16 cellular contexts compared by ENCODE assay signal in genomic region chr10:30155401-30155800, GRCh38.
DNase-seq lines count a peak whose midpoint lies in the region; ATAC-seq and TF ChIP-seq lines count a peak whose summit lies in the region.
"Had no signal": no experiment of that assay in that cellular context is flagged by ENCODE, and none has a peak within 500 bp of the region (broad histone marks: within the 10 kb centered on the region; RNA-seq: fewer than 3 reads in every experiment).

No MANE protein-coding gene starts in this region.

- H3K27me3 ChIP-seq in heart right ventricle = no peaks in the 10 kb centered on the region
- H3K27me3 ChIP-seq: thyroid gland had no signal

- peak; percentile 59 for DNase-seq in activated CD8-positive, alpha-beta memory T cell treated with anti-CD3 and anti-CD28 coated beads, Interleukin-2, amount 10 ng/mL, durations not matched to agents 7 days and 5 days
- DNase-seq in activated CD8-positive, alpha-beta memory T cell treated with anti-CD3 and anti-CD28 coated beads, Interleukin-2, amount 50 U/mL, for 4 hours = no peak
- peak; percentile 41 for DNase-seq in RPMI7951 (ENCODE audit: low read depth)
- DNase-seq in heart right ventricle = peak in 1 of 2 donors; percentile 71
- peak; percentile 39 for DNase-seq in stromal cell of bone marrow (ENCODE audit: low read depth)
- no peak for DNase-seq in COR-L47 (lab: John Stamatoyannopoulos, UW)
- DNase-seq: activated CD4-positive, alpha-beta T cell treated with anti-CD3 and anti-CD28 coated beads, Interleukin-2, amount 50 U/mL, for 1 hour; Calu3; NCI-H524; stimulated activated CD4-positive, alpha-beta T cell treated with anti-CD3 and anti-CD28 coated beads, Interleukin-15, amount 100 ng/mL, for 24 hours; T-cell had no signal

- peak overlapping the region; percentile 54 for H3K27ac Mint-ChIP-seq in activated CD8-positive, alpha-beta memory T cell treated with anti-CD3 and anti-CD28 coated beads, Interleukin-2, amount 10 ng/mL, durations not matched to agents 7 days and 5 days
- H3K27ac Mint-ChIP-seq: T-cell had no signal

- intact Hi-C loops in heart right ventricle (cut with DNase I) = loop anchor here in 1 of 10 donors (10.0 kb wide), 1 partner anchor 91 kb away; no protein-coding TSS in a partner anchor

- H3K36me3 Mint-ChIP-seq in activated CD8-positive, alpha-beta memory T cell treated with anti-CD3 and anti-CD28 coated beads, Interleukin-2, amount 10 ng/mL, durations not matched to agents 7 days and 5 days = peaks cover 11% of the 10 kb centered on the region
- H3K36me3 Mint-ChIP-seq: T-cell had no signal

- WGBS in heart right ventricle, 2 donors = 37 to 44% methylated on average over 4 of the region's 4 CpGs

- peaks cover 6% of the 10 kb centered on the region for H3K9me3 Mint-ChIP-seq in activated CD8-positive, alpha-beta memory T cell treated with anti-CD3 and anti-CD28 coated beads, Interleukin-2, amount 10 ng/mL, durations not matched to agents 7 days and 5 days (ENCODE audit: low read depth)
- H3K9me3 Mint-ChIP-seq: T-cell had no signal

- H3K4me1 ChIP-seq in heart right ventricle = peaks cover 0 to 13% (median 3%) of the 10 kb centered on the region in 9 donors
- H3K4me1 ChIP-seq: thyroid gland had no signal

- ATAC-seq in activated CD8-positive, alpha-beta memory T cell treated with anti-CD3 and anti-CD28 coated beads, Interleukin-2, amount 10 ng/mL, durations not matched to agents 7 days and 5 days = peak; percentile 69
- peak; percentile 64 to 97 (median 88) for ATAC-seq in heart right ventricle
- no peak for ATAC-seq in GM19023 (IDR thresholded peaks at IDR 0.05; ENCODE audit: unreplicated experiment)
- ATAC-seq in HG03439 (IDR thresholded peaks at IDR 0.05; ENCODE audit: unreplicated experiment) = no peak
- ATAC-seq: Panc1, T-cell had no signal

- H3K9me3 ChIP-seq in heart right ventricle = no peaks in the 10 kb centered on the region
- H3K9me3 ChIP-seq: thyroid gland had no signal

- peaks cover 14% of the 10 kb centered on the region for H3K4me1 Mint-ChIP-seq in activated CD8-positive, alpha-beta memory T cell treated with anti-CD3 and anti-CD28 coated beads, Interleukin-2, amount 10 ng/mL, durations not matched to agents 7 days and 5 days
- H3K4me1 Mint-ChIP-seq: T-cell had no signal

- H3K27me3 Mint-ChIP-seq in activated CD8-positive, alpha-beta memory T cell treated with anti-CD3 and anti-CD28 coated beads, Interleukin-2, amount 10 ng/mL, durations not matched to agents 7 days and 5 days = peaks cover 35% of the 10 kb centered on the region

- no peak for TF ChIP-seq CTCF in heart right ventricle (IDR thresholded peaks at IDR 0.05)

- no peak overlapping the region for H3K4me3 Mint-ChIP-seq in activated CD8-positive, alpha-beta memory T cell treated with anti-CD3 and anti-CD28 coated beads, Interleukin-2, amount 10 ng/mL, durations not matched to agents 7 days and 5 days
- H3K4me3 Mint-ChIP-seq: T-cell had no signal

- H3K36me3 ChIP-seq in heart right ventricle = no peaks in the 10 kb centered on the region
- H3K36me3 ChIP-seq: thyroid gland had no signal

- peak overlapping the region in 1 of 10 donors; percentile 4 for H3K4me3 ChIP-seq in heart right ventricle
- H3K4me3 ChIP-seq: lung, thyroid gland had no signal

- CTCF ChIA-PET in activated CD8-positive, alpha-beta memory T cell treated with anti-CD3 and anti-CD28 coated beads, Interleukin-2, amount 10 ng/mL, durations not matched to agents 7 days and 5 days (lab: Charles Lee) = interaction anchor here (0.8 to 1.4 kb wide), 2 partner anchors 86 to 153 kb away, joined by 3 to 4 read pairs; no protein-coding TSS in a partner anchor

- peak overlapping the region; percentile 39 to 79 (median 64) for H3K27ac ChIP-seq in heart right ventricle
- H3K27ac ChIP-seq: thyroid gland had no signal

Comparison
In these comparisons a context has a peak if more than half of its experiments do, and no peak if none do; other contexts are left out.
1. DNase-seq: peak in activated CD8-positive, alpha-beta memory T cell treated with anti-CD3 and anti-CD28 coated beads, Interleukin-2, amount 10 ng/mL, durations not matched to agents 7 days and 5 days (single experiment), RPMI7951 (single experiment) and stromal cell of bone marrow (single experiment); none in activated CD8-positive, alpha-beta memory T cell treated with anti-CD3 and anti-CD28 coated beads, Interleukin-2, amount 50 U/mL, for 4 hours (single experiment) and COR-L47 (single experiment).
2. ATAC-seq: peak in activated CD8-positive, alpha-beta memory T cell treated with anti-CD3 and anti-CD28 coated beads, Interleukin-2, amount 10 ng/mL, durations not matched to agents 7 days and 5 days (single experiment) and heart right ventricle (8 of 8); none in GM19023 (single experiment) and HG03439 (single experiment).